In genomic region chr1:67732750-67733151, GRCh38 we compare ENCODE assay signal across 1 cellular context.
TF ChIP-seq lines count a peak whose summit lies in the region.

No MANE protein-coding gene starts in this region.

TF ChIP-seq in GM12878, 131 proteins besides CTCF, POLR2A, EP300 and RAD21 (continued from another document):
- TF ChIP-seq ZBTB33 (IDR thresholded peaks at IDR 0.05) (no peak), BRCA1 (IDR thresholded peaks at IDR 0.05; ENCODE audit: low read depth, low read length) (no peak), SMC3 (IDR thresholded peaks at IDR 0.05; ENCODE audit: borderline replicate concordance, low read length) (no peak), TAF1 (IDR thresholded peaks at IDR 0.05; ENCODE audit: borderline replicate concordance, low read depth, low read length) (no peak), IKZF2 (IDR thresholded peaks at IDR 0.05) (peak; percentile 13 to 26; a peak in 1 of 4 replicates), REST (IDR thresholded peaks at IDR 0.05; ENCODE audit: low read depth, low read length) (no peak), MTA2 (IDR thresholded peaks at IDR 0.05; ENCODE audit: low read depth) (0 out of 2 replicates have a peak, but pooled peaks have one; percentile 21)
